In genomic region chr10:22714524-22715289, GRCh38 we compare ENCODE assay signal across 8 cellular contexts. TPM values are rescaled to one million over a fixed set of nuclear protein-coding genes. Genes with fewer than 3 reads are reported as not detected.
A peak's percentile ranks its signal among the peaks of the same experiment; 100 is the strongest.
DNase-seq lines count a peak whose midpoint lies in the region; ATAC-seq lines count a peak whose summit lies in the region.

Gene PIP4K2A, minus strand, starts transcription at chr10:22714578. Its CDS starts 252 bp downstream, at chr10:22714326.

- ATAC-seq in GM21619 (IDR thresholded peaks at IDR 0.05; ENCODE audit: unreplicated experiment): peak; percentile 62
- peak; percentile 85 for ATAC-seq in aorta (ENCODE audit: low FRiP score)

- in situ Hi-C loops in KBM-7 (cut with MboI; ENCODE audit: low pct_unique_long_range_greater_than_20kb, low sequenced_read_pairs): no loop called here

- intact Hi-C loops in aorta (cut with DNase I): loop anchor here (5.0 to 10.0 kb wide), 6 partner anchors 140 to 353 kb away; no protein-coding TSS in a partner anchor

- 6 to 16% methylated on average over 29 to 75 of the region's 75 CpGs for WGBS in aorta, 2 donors

- H3K4me1 ChIP-seq in aorta (ENCODE audit: control insufficient read depth in 1 of 2, insufficient read depth in 2 of 2, low read length in 2 of 2): peaks cover 0 to 3% of the 10 kb centered on the region in 2 donors

- H3K27me3 ChIP-seq in aorta (ENCODE audit: control insufficient read depth in 1 of 2, insufficient read depth in 2 of 2, low read length in 1 of 2): no peaks in the 10 kb centered on the region

- peak; percentile 79 for DNase-seq in GDM1 (lab: John Stamatoyannopoulos, UW)
- DNase-seq in KBM-7: peak; percentile 39
- peak; percentile 98 for DNase-seq in T1000 (lab: John Stamatoyannopoulos, UW)
- peak; percentile 93 for DNase-seq in astrocyte of the hippocampus (ENCODE audit: low read depth, low spot score)
- DNase-seq in hippocampal formation (lab: John Stamatoyannopoulos, UW): peak; percentile 54 to 71
- peak; percentile 77 for DNase-seq in retina
- peak; percentile 86 to 91 for DNase-seq in aorta

- peak within 1 kb of the TSS; percentile 73 to 96 for H3K4me3 ChIP-seq in aorta (ENCODE audit: low read length in 2 of 2)

- peak within 1 kb of the TSS; percentile 52 to 91 for H3K27ac ChIP-seq in aorta (ENCODE audit: low read depth in 1 of 2, low read length in 2 of 2)

- H3K36me3 ChIP-seq in aorta (ENCODE audit: control insufficient read depth in 1 of 2, insufficient read depth in 2 of 2, low read length in 1 of 2): no peaks in the 10 kb centered on the region

- H3K9me3 ChIP-seq in aorta (ENCODE audit: control insufficient read depth, low read length): no peaks in the 10 kb centered on the region

RNA-seq across cellular contexts. Expression of gene PIP4K2A, which starts in this region (rescaled TPM):
- total RNA-seq in aorta: 10 to 100 TPM; 77.9 to 90.3 TPM
- 10 to 100 TPM; 24.2 to 29.3 TPM for polyA plus RNA-seq in aorta

Comparison
In these comparisons a context has a peak if more than half of its experiments do, and no peak if none do; other contexts are left out.
1. Peak in every context shown above with its lines: DNase-seq, ATAC-seq, H3K4me3 ChIP-seq and H3K27ac ChIP-seq.
2. DNase-seq: peak in every context shown above with its lines; median percentile 98 in T1000; 93 in astrocyte of the hippocampus; 88 in aorta; 79 in GDM1; 77 in retina; 62 in hippocampal formation; 39 in KBM-7.